Comparison of ENCODE assay signal across 29 cellular contexts in genomic region chr9:38683336-38683735, GRCh38. TPM values are rescaled to one million over a fixed set of nuclear protein-coding genes. Genes with fewer than 3 reads are reported as not detected.
A peak's percentile ranks its signal among the peaks of the same experiment; 100 is the strongest.
DNase-seq lines count a peak whose midpoint lies in the region; ATAC-seq and TF ChIP-seq lines count a peak whose summit lies in the region.
"Had no signal": no experiment of that assay in that cellular context is flagged by ENCODE, and none has a peak within 500 bp of the region (broad histone marks: within the 10 kb centered on the region; RNA-seq: fewer than 3 reads in every experiment).

No MANE protein-coding gene starts in this region.

- CTCF ChIA-PET in HCT116 (lab: Charles Lee) = interaction anchor here (1.4 kb wide), 1 partner anchor 11 kb away, joined by 7 read pairs; no protein-coding TSS in a partner anchor
- CTCF ChIA-PET in RWPE1 (lab: Yijun Ruan, JAX) = no interaction called here

- no peak overlapping the region for H3K4me3 ChIP-seq in HCT116 (replicated peaks in 1 of 2; ENCODE audit: low read depth in 1 of 2, low read length in 2 of 2)
- H3K4me3 ChIP-seq in skeletal muscle satellite cell (ENCODE audit: low read length) = no peak overlapping the region
- H3K4me3 ChIP-seq: cardiac muscle cell, gastroesophageal sphincter, GM23248, spleen, upper lobe of left lung had no signal

- no TSS peak for BruUV-seq in HCT116 (replicated peaks; lab: Mats Ljungman, UMichigan)

- TF ChIP-seq RAD21 in HCT116 (IDR thresholded peaks at IDR 0.05; ENCODE audit: low read depth) = no peak

- intact Hi-C loops in HCT116 (cut with micrococcal nuclease) = no loop called here

- no peaks in the 10 kb centered on the region for H3K79me2 ChIP-seq in HCT116 (ENCODE audit: insufficient read depth, low read length)

- no peaks in the 10 kb centered on the region for H3K9me2 ChIP-seq in HCT116 (ENCODE audit: insufficient read depth)

- H3K4me1 ChIP-seq in HCT116 (ENCODE audit: control insufficient read depth in 1 of 2, insufficient read depth in 2 of 2, low read length in 2 of 2) = peaks cover 26 to 38% of the 10 kb centered on the region in 2 experiments
- H3K4me1 ChIP-seq in skeletal muscle satellite cell (ENCODE audit: control insufficient read depth, insufficient read depth, low read length) = peaks cover 44% of the 10 kb centered on the region

- DNase-seq in HCT116 (ENCODE audit: low read depth, low spot score) (no peak), RWPE1 (ENCODE audit: low spot score) (no peak), epithelial cell of prostate (ENCODE audit: low read depth, low spot score) (no peak), GF-D8 (lab: John Stamatoyannopoulos, UW) (no peak), HT-29 (ENCODE audit: low spot score) (no peak), NCI-H510A treated with DMSO at 0.1 percent for 48 hours (lab: John Stamatoyannopoulos, UW) (no peak)
- DNase-seq: activated CD4-positive, alpha-beta memory T cell treated with anti-CD3 and anti-CD28 coated beads, Interleukin-2, amount 10 ng/mL, durations not matched to agents 7 days and 5 days; activated CD4-positive, CD25-positive, alpha-beta regulatory T cell treated with anti-CD3 and anti-CD28 coated beads, Interleukin-2, amount 50 U/mL, for 72 hours; activated CD8-positive, alpha-beta memory T cell treated with anti-CD3 and anti-CD28 coated beads, Interleukin-2, amount 50 U/mL, for 48 hours; CD4-positive, CD25-positive, alpha-beta regulatory T cell; hypothalamus; immature natural killer cell; NCI-H1092 treated with DMSO at 0.1 percent for 48 hours; NCI-H1930; NCI-H2227 treated with DMSO at 0.1 percent for 48 hours; spleen; T-helper 2 cell; upper lobe of left lung had no signal

- no peak for ATAC-seq in HCT116
- ATAC-seq: gastroesophageal sphincter had no signal

- RAD21 ChIA-PET in HCT116 (lab: Charles Lee; ENCODE audit: low non-redundant PET in 1 of 2, low total read pairs in 2 of 2, uncharacterized antibody in 2 of 2, unreplicated experiment in 2 of 2) = no interaction called here

- no peaks in the 10 kb centered on the region for H4K20me1 ChIP-seq in HCT116 (ENCODE audit: insufficient read depth)

- H3K4me2 ChIP-seq in HCT116 (ENCODE audit: low read length) = peak overlapping the region; percentile 62
- H3K4me2 ChIP-seq in skeletal muscle satellite cell (ENCODE audit: low read length) = peak overlapping the region; percentile 5

- H3K27ac ChIP-seq in HCT116 (ENCODE audit: low read depth, low read length) = no peak overlapping the region
- H3K27ac ChIP-seq in RWPE1 = peak overlapping the region; percentile 11; the same call in 1 of the 2 replicates
- peak overlapping the region; percentile 79 for H3K27ac ChIP-seq in epithelial cell of prostate
- H3K27ac ChIP-seq: cardiac muscle cell, gastroesophageal sphincter, GM23248, spleen, upper lobe of left lung had no signal

- TF ChIP-seq POLR2A in HCT116 (IDR thresholded peaks at IDR 0.05; ENCODE audit: borderline replicate concordance, extremely low read depth, insufficient read depth, insufficient read length) = no peak

- H2AFZ ChIP-seq in HCT116 (ENCODE audit: low read depth, low read length, poor library complexity, severe bottlenecking) = no peak overlapping the region
- H2AFZ ChIP-seq: GM23248 had no signal

- H3K36me3 ChIP-seq in HCT116 (ENCODE audit: control insufficient read depth in 1 of 2, insufficient read depth in 2 of 2, low read length in 2 of 2) (no peaks in the 10 kb centered on the region), skeletal muscle satellite cell (ENCODE audit: insufficient read depth, low read length) (no peaks in the 10 kb centered on the region)
- H3K36me3 ChIP-seq: cardiac muscle cell, gastroesophageal sphincter, spleen, upper lobe of left lung had no signal

- no peak overlapping the region for H3K9ac ChIP-seq in HCT116 (ENCODE audit: low read length)
- H3K9ac ChIP-seq in skeletal muscle satellite cell (ENCODE audit: low read depth, low read length) = no peak overlapping the region
- H3K9ac ChIP-seq: GM23248 had no signal

- H3K9me3 ChIP-seq in HCT116 (ENCODE audit: control insufficient read depth in 1 of 2, insufficient read depth in 1 of 2, low read depth in 1 of 2, low read length in 2 of 2) (no peaks in the 10 kb centered on the region), skeletal muscle satellite cell (replicated peaks; ENCODE audit: low read length) (no peaks in the 10 kb centered on the region)
- H3K9me3 ChIP-seq: gastroesophageal sphincter, spleen, upper lobe of left lung had no signal

- TF ChIP-seq CTCF in HCT116 (IDR thresholded peaks at IDR 0.05 in 2 of 3, conservative IDR thresholded peaks at IDR 0.05 in 1 of 3; ENCODE audit: borderline replicate concordance in 1 of 3, insufficient read depth in 1 of 3, low read depth in 2 of 3, low read length in 2 of 3) (no peak), RWPE1 (conservative IDR thresholded peaks at IDR 0.05; ENCODE audit: low read depth) (no peak)

- no peaks in the 10 kb centered on the region for H3K27me3 ChIP-seq in HCT116 (ENCODE audit: insufficient read depth, low read length)
- no peaks in the 10 kb centered on the region for H3K27me3 ChIP-seq in skeletal muscle satellite cell (ENCODE audit: control insufficient read depth, insufficient read depth, low read length)
- H3K27me3 ChIP-seq: cardiac muscle cell, gastroesophageal sphincter, upper lobe of left lung had no signal

- POLR2A ChIA-PET in HCT116 (lab: Charles Lee) = no interaction called here
- POLR2A ChIA-PET in RWPE1 (lab: Yijun Ruan, JAX; ENCODE audit: low non-redundant PET) = no interaction called here

TF ChIP-seq in HCT116, 20 proteins besides CTCF, POLR2A, EP300 and RAD21:
- TF ChIP-seq JUND (IDR thresholded peaks at IDR 0.05) (no peak), EGR1 (IDR thresholded peaks at IDR 0.05; ENCODE audit: low read depth) (no peak), TCF7L2 (IDR thresholded peaks at IDR 0.05; ENCODE audit: borderline replicate concordance, extremely low read depth, insufficient read depth, insufficient read length) (no peak), CEBPB (IDR thresholded peaks at IDR 0.05; ENCODE audit: low read depth) (no peak), YY1 (IDR thresholded peaks at IDR 0.05; ENCODE audit: extremely low read depth, insufficient replicate concordance, low read depth, low read length) (no peak), SP1 (IDR thresholded peaks at IDR 0.05; ENCODE audit: low read depth) (no peak)

RNA-seq across cellular contexts. Expression of gene FAM240B, which starts 36.6 kb away (rescaled TPM):
- total RNA-seq in HCT116 (2021; ENCODE audit: unreplicated experiment) = not detected
- not detected in 2 replicates for polyA plus RNA-seq in HCT116 (2012)
- not detected in 2 replicates for total RNA-seq in skeletal muscle satellite cell (2012; rRNA removed)
- total RNA-seq in HT-29 (2014; rRNA removed; shearing (Covaris generic)) = not detected in 2 replicates
- total RNA-seq: activated CD4-positive, alpha-beta memory T cell treated with anti-CD3 and anti-CD28 coated beads, Interleukin-2, amount 10 ng/mL, durations not matched to agents 7 days and 5 days; activated T-helper 2 cell treated with anti-CD3 and anti-CD28 coated beads, Interferon-gamma antibody, Interleukin-2, Interleukin-4, amounts not matched to agents 10 μg/mL and 5 μg/mL and 100 μg/mL, durations not matched to agents 14 hours and 24 hours and 36 hours; cardiac muscle cell; CD4-positive, CD25-positive, alpha-beta regulatory T cell; gastroesophageal sphincter; GM23248; LHCN-M2; liver; mononuclear cell; osteoblast; renal cortical epithelial cell; spleen; subcutaneous adipose tissue; upper lobe of left lung had no signal
- polyA plus RNA-seq: cardiac muscle cell; CD4-positive, CD25-positive, alpha-beta regulatory T cell; GM23248; immature natural killer cell; liver; spleen had no signal
